1 cellular context compared by ENCODE assay signal in the genomic region with DNA sequence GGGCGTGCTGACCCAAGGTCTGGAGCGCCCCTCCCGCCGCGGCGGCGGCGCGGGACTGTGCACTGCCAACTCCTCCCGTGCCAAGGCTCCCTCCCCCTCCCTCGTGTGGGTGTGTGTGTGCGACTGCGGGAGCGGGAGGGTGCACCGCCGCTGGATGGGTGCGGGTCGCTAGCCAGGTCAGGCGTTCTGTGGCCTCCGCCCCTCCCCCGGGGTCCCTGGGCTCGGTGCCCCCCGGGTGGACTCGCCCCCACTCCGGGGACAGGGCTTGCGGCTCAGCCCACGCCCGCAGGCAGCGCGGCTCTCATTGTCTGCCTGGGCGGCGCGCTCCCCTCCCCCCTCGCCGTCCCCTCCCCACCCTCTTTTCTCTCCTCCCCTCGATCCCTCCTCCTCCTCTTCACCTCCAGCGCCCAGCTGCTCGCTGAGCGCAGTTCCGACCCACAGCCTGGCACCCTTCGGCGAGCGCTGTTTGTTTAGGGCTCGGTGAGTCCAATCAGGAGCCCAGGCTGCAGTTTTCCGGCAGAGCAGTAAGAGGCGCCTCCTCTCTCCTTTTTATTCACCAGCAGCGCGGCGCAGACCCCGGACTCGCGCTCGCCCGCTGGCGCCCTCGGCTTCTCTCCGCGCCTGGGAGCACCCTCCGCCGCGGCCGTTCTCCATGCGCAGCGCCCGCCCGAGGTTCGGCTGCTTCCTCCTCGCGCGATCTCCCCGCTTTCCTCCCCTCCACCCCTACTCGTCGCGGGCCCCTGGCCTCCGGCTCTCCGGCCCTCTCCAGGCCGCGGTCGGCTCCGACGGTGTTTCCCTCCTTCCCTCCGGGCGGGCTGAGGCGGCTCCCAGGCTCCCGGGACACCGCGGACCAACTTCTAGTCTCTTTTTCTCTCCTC.
TF ChIP-seq lines count a peak whose summit lies in the region.

Gene GATA6 (plus strand): TSS at position 579 of the 878 bp plus-strand sequence. CDS start 1,556 bp downstream, outside the sequence.

TF ChIP-seq in HepG2, 621 proteins besides CTCF, POLR2A, EP300 and RAD21 (continued from another document):
- TF ChIP-seq, protein P1, sequence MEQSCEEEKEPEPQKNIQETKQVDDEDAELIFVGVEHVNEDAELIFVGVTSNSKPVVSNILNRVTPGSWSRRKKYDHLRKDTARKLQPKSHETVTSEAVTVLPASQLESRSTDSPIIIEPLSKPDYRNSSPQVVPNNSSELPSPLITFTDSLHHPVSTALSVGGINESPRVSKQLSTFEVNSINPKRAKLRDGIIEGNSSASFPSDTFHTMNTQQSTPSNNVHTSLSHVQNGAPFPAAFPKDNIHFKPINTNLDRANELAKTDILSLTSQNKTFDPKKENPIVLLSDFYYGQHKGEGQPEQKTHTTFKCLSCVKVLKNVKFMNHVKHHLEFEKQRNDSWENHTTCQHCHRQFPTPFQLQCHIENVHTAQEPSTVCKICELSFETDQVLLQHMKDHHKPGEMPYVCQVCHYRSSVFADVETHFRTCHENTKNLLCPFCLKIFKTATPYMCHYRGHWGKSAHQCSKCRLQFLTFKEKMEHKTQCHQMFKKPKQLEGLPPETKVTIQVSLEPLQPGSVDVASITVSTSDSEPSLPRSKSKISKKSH (CRISPR knock-in tag; IDR thresholded peaks at IDR 0.05; ENCODE audit: borderline replicate concordance): peak; percentile 36; the same call in 1 of the 2 replicates
- TF ChIP-seq ZNF878 (CRISPR knock-in tag; IDR thresholded peaks at IDR 0.05) (no peak), DRAP1 (CRISPR knock-in tag; IDR thresholded peaks at IDR 0.05) (peak; percentile 65), ZNF350 (CRISPR knock-in tag; IDR thresholded peaks at IDR 0.05; ENCODE audit: borderline replicate concordance, low read depth) (0 out of 2 replicates have a peak, but pooled peaks have one; percentile 27), TOPORS (CRISPR knock-in tag; IDR thresholded peaks at IDR 0.05) (0 out of 2 replicates have a peak, but pooled peaks have one; percentile 46), SKIL (CRISPR knock-in tag; IDR thresholded peaks at IDR 0.05; ENCODE audit: borderline replicate concordance) (no peak), PHF8 (CRISPR knock-in tag; IDR thresholded peaks at IDR 0.05) (peak; percentile 60; the same call in 1 of the 2 replicates), ZFX (CRISPR knock-in tag; IDR thresholded peaks at IDR 0.05; ENCODE audit: low read depth) (peak; percentile 56), JUNB (CRISPR knock-in tag; IDR thresholded peaks at IDR 0.05; ENCODE audit: borderline replicate concordance) (peak; percentile 19; the same call in 1 of the 2 replicates), ZNF430 (CRISPR knock-in tag; IDR thresholded peaks at IDR 0.05) (peak; percentile 53; the same call in 1 of the 2 replicates), ZNF263 (CRISPR knock-in tag; IDR thresholded peaks at IDR 0.05) (peak; percentile 88)
TF ChIP-seq in HepG2: peak in this region for 86.
